Comparison of ENCODE assay signal across 8 cellular contexts in the genomic region with DNA sequence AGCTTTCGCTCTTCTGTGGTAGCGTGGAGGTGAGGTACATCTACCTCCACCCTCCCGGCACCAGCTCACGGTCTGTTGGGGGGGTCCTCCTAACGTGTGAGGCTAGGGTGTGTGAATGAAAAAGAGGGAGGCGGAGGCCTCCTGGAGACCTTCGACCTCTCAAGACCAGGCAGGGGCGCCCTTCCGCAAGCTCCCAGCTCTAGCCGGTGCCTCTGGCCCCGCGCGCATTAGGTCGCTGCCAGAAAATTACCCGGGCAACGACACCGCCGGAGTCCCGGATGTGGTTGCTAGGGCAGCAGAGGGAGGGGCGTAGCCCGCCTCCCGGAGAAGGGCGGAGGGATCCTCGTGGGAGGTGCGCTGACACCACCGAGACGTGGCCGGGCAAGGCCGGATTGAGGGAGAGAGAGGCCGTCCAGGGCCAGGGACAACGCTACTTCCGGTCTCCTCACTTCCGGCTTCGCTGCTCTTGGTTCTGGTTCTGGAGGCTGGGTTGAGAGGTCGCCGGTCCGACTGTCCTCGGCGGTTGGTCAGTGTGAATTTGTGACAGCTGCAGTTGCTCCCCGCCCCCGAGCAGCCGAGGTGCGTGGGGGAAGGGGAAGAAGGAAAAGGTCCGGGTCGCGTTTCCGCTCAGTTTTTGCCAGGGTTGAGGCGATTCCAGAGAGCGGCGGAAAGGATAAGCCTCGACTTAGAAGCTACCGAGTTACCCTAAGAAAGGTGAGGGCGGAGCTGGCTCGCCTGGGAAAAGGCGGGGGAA. TPM values are rescaled to one million over a fixed set of nuclear protein-coding genes. Genes with fewer than 3 reads are reported as not detected.
DNase-seq lines count a peak whose midpoint lies in the region; ATAC-seq and TF ChIP-seq lines count a peak whose summit lies in the region.

A gene with protein sequence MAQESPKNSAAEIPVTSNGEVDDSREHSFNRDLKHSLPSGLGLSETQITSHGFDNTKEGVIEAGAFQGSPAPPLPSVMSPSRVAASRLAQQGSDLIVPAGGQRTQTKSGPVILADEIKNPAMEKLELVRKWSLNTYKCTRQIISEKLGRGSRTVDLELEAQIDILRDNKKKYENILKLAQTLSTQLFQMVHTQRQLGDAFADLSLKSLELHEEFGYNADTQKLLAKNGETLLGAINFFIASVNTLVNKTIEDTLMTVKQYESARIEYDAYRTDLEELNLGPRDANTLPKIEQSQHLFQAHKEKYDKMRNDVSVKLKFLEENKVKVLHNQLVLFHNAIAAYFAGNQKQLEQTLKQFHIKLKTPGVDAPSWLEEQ (plus strand): TSS at position 442 of the 754 bp plus-strand sequence. CDS start 49,680 bp downstream, outside the sequence.
A gene (minus strand): TSS at position 218 of the 754 bp plus-strand sequence. CDS start 8,726 bp downstream, outside the sequence.

- ATAC-seq in HG02798 (IDR thresholded peaks at IDR 0.05; ENCODE audit: poor library complexity, unreplicated experiment), result peak; percentile 97
- peak; percentile 99 to 100 for ATAC-seq in left cardiac atrium

- DNase-seq in NCI-H1417 treated with DMSO at 0.1 percent for 48 hours (lab: John Stamatoyannopoulos, UW) (peak; percentile 83), SW480 (ENCODE audit: low spot score) (peak; percentile 92), amniotic epithelial cell (ENCODE audit: low read depth) (peak; percentile 97), left cardiac atrium (peak; percentile 98), posterior vena cava (ENCODE audit: low spot score) (peak; percentile 99), ureter (ENCODE audit: low spot score) (peak; percentile 98)

- H3K4me3 ChIP-seq in GM12875 (ENCODE audit: low read depth, low read length), result peak within 1 kb of the TSS; percentile 89

- TF ChIP-seq CTCF in GM12875 (IDR thresholded peaks at IDR 0.05; ENCODE audit: borderline replicate concordance, insufficient read depth, low read depth, low read length), result peak; percentile 35; the same call in 1 of the 2 replicates

- intact Hi-C loops in left cardiac atrium (cut with DNase I) (no loop called here), posterior vena cava (cut with DNase I) (no loop called here)

RNA-seq across cellular contexts. Expression of the first gene that starts in this region (rescaled TPM):
- total RNA-seq in left cardiac atrium (10 to 100 TPM; 18.0 to 19.0 TPM), posterior vena cava (10 to 100 TPM; 34.0 to 35.5 TPM), ureter (56.5 TPM)

RNA-seq across cellular contexts. Expression of the second gene that starts in this region (rescaled TPM):
- total RNA-seq in left cardiac atrium (under 1 TPM; 0.10 to 0.12 TPM), posterior vena cava (under 1 TPM; 0.37 to 0.38 TPM), ureter (1.6 TPM)

Comparison
In these comparisons a context has a peak if more than half of its experiments do, and no peak if none do; other contexts are left out.
1. Peak in every context shown above with its lines: DNase-seq, ATAC-seq and H3K4me3 ChIP-seq.